In genomic region chr2:68193144-68193543, GRCh38 we compare ENCODE assay signal across 14 cellular contexts. TPM values are rescaled to one million over a fixed set of nuclear protein-coding genes. Genes with fewer than 3 reads are reported as not detected.
A peak's percentile ranks its signal among the peaks of the same experiment; 100 is the strongest.
DNase-seq lines count a peak whose midpoint lies in the region; ATAC-seq and TF ChIP-seq lines count a peak whose summit lies in the region.
"Had no signal": no experiment of that assay in that cellular context is flagged by ENCODE, and none has a peak within 500 bp of the region (broad histone marks: within the 10 kb centered on the region; RNA-seq: fewer than 3 reads in every experiment).

No MANE protein-coding gene starts in this region.

- H2AK5ac ChIP-seq in mesenchymal stem cell (ENCODE audit: low read length, severe bottlenecking) = no peak overlapping the region

- CTCF ChIA-PET in MCF 10A (lab: Yijun Ruan, JAX) = interaction anchor here (0.5 to 0.8 kb wide), 4 partner anchors 9 to 90 kb away, joined by 3 to 6 read pairs (median 4); no protein-coding TSS in a partner anchor

- no peak overlapping the region for H3K23ac ChIP-seq in mesenchymal stem cell (ENCODE audit: low read length in 2 of 2)

- H3K27ac Mint-ChIP-seq in MCF 10A (ENCODE audit: low read depth, unreplicated experiment) = peak overlapping the region; percentile 86
- peak overlapping the region; percentile 78 for H3K27ac Mint-ChIP-seq in activated naive CD8-positive, alpha-beta T cell treated with anti-CD3 and anti-CD28 coated beads, Interleukin-2, amount 50 U/mL, for 24 hours

- no peak overlapping the region for H4K91ac ChIP-seq in mesenchymal stem cell (ENCODE audit: low read length)

- peaks cover 43% of the 10 kb centered on the region for H3K4me1 Mint-ChIP-seq in MCF 10A (ENCODE audit: insufficient read depth, unreplicated experiment)
- peaks cover 64% of the 10 kb centered on the region for H3K4me1 Mint-ChIP-seq in activated naive CD8-positive, alpha-beta T cell treated with anti-CD3 and anti-CD28 coated beads, Interleukin-2, amount 50 U/mL, for 24 hours

- H3K14ac ChIP-seq in mesenchymal stem cell (ENCODE audit: low read length in 2 of 2) = no peak overlapping the region

- H3K36me3 ChIP-seq in breast epithelium (no peaks in the 10 kb centered on the region), mesenchymal stem cell (ENCODE audit: control insufficient read depth in 1 of 2, insufficient read depth in 2 of 2, low read depth in 1 of 2, low read length in 2 of 2) (no peaks in the 10 kb centered on the region)

- POLR2A ChIA-PET in MCF 10A (lab: Yijun Ruan, JAX) = interaction anchor here (0.6 to 4.9 kb wide), 5 partner anchors 23 to 87 kb away, joined by 3 to 54 read pairs (median 5); partner anchors contain the start of gene PPP3R1

- H2AFZ ChIP-seq in mesenchymal stem cell (ENCODE audit: low read depth, low read length) = no peak overlapping the region

- H2BK12ac ChIP-seq in mesenchymal stem cell (ENCODE audit: low read length in 2 of 2) = no peak overlapping the region

- intact Hi-C loops in MCF 10A (cut with micrococcal nuclease) = loop anchor here (5.0 kb wide), 1 partner anchor 36 kb away; the partner anchor contains the start of gene PNO1
- intact Hi-C loops in breast epithelium (cut with DNase I; ENCODE audit: low total_unique reads) = no loop called here

- peak overlapping the region; percentile 81 for H3K9ac ChIP-seq in mesenchymal stem cell (ENCODE audit: low read length)

- H2BK120ac ChIP-seq in mesenchymal stem cell (ENCODE audit: low read depth, low read length) = no peak overlapping the region

- H4K8ac ChIP-seq in mesenchymal stem cell (ENCODE audit: low read length) = no peak overlapping the region

- H3K4me3 ChIP-seq in breast epithelium (no peak overlapping the region), mesenchymal stem cell (ENCODE audit: insufficient read depth in 1 of 2, low read depth in 1 of 2, low read length in 2 of 2) (peak overlapping the region in 1 of 2 experiments; percentile 40)

- H3K18ac ChIP-seq in mesenchymal stem cell (ENCODE audit: low read depth in 1 of 2, low read length in 2 of 2) = no peak overlapping the region

- no peak overlapping the region for H2BK15ac ChIP-seq in mesenchymal stem cell (ENCODE audit: low read depth, poor library complexity, severe bottlenecking)

- DNase-seq in MCF 10A (ENCODE audit: unreplicated experiment) (no peak), breast epithelium (ENCODE audit: low spot score in 2 of 2) (no peak), mesenchymal stem cell (no peak), retina (no peak), hippocampal formation (lab: John Stamatoyannopoulos, UW) (no peak)
- no peak for DNase-seq in activated naive CD8-positive, alpha-beta T cell treated with anti-CD3 and anti-CD28 coated beads, Interleukin-2, amount 50 U/mL, for 24 hours
- DNase-seq in stimulated activated CD4-positive, alpha-beta T cell treated with anti-CD3 and anti-CD28 coated beads, Interleukin-4, amount 100 ng/mL, for 24 hours = no peak
- DNase-seq: caudate nucleus; kidney glomerular epithelial cell; MM.1S; NCI-H510A; stimulated activated CD4-positive, alpha-beta T cell treated with anti-CD3 and anti-CD28 coated beads, Interleukin-12 subunit alpha, Interleukin-12 subunit beta, amount 100 ng/mL, for 4 hours had no signal

- peaks cover 9% of the 10 kb centered on the region for H3K36me3 Mint-ChIP-seq in MCF 10A (ENCODE audit: insufficient read depth, unreplicated experiment)
- H3K36me3 Mint-ChIP-seq in activated naive CD8-positive, alpha-beta T cell treated with anti-CD3 and anti-CD28 coated beads, Interleukin-2, amount 50 U/mL, for 24 hours (ENCODE audit: low read depth) = peaks cover 4% of the 10 kb centered on the region

- H3K4me2 ChIP-seq in mesenchymal stem cell (ENCODE audit: low read length, poor library complexity, severe bottlenecking) = no peak overlapping the region

- ATAC-seq in activated naive CD8-positive, alpha-beta T cell treated with anti-CD3 and anti-CD28 coated beads, Interleukin-2, amount 50 U/mL, for 24 hours = peak; percentile 88
- ATAC-seq in GM19035 (IDR thresholded peaks at IDR 0.05; ENCODE audit: unreplicated experiment) = no peak
- ATAC-seq: Right ventricle myocardium inferior had no signal

- H3K9me3 ChIP-seq in breast epithelium = no peaks in the 10 kb centered on the region
- no peaks in the 10 kb centered on the region for H3K9me3 ChIP-seq in mesenchymal stem cell (ENCODE audit: control insufficient read depth, low read length)

- peaks cover 3% of the 10 kb centered on the region for H3K79me1 ChIP-seq in mesenchymal stem cell (replicated peaks; ENCODE audit: low read length, poor library complexity, severe bottlenecking)

- no peak overlapping the region for H3K4me3 Mint-ChIP-seq in MCF 10A (ENCODE audit: unreplicated experiment)
- H3K4me3 Mint-ChIP-seq in activated naive CD8-positive, alpha-beta T cell treated with anti-CD3 and anti-CD28 coated beads, Interleukin-2, amount 50 U/mL, for 24 hours = no peak overlapping the region

- no peak overlapping the region for H3K4ac ChIP-seq in mesenchymal stem cell (ENCODE audit: low read depth in 1 of 2, low read length in 2 of 2)

- TF ChIP-seq POLR2A in breast epithelium (IDR thresholded peaks at IDR 0.05) = no peak

- no peak overlapping the region for H2BK5ac ChIP-seq in mesenchymal stem cell (ENCODE audit: low read depth, low read length, poor library complexity, severe bottlenecking)

- H3K27ac ChIP-seq in breast epithelium (peak overlapping the region in 1 of 2 donors; percentile 23), mesenchymal stem cell (ENCODE audit: low read length, poor library complexity, severe bottlenecking) (no peak overlapping the region)

- H3K27me3 ChIP-seq in breast epithelium (no peaks in the 10 kb centered on the region), mesenchymal stem cell (ENCODE audit: control insufficient read depth in 1 of 2, insufficient read depth in 1 of 2, low read length in 2 of 2) (no peaks in the 10 kb centered on the region)

- H3K27me3 Mint-ChIP-seq in MCF 10A (ENCODE audit: insufficient read depth, unreplicated experiment) = no peaks in the 10 kb centered on the region
- H3K27me3 Mint-ChIP-seq in activated naive CD8-positive, alpha-beta T cell treated with anti-CD3 and anti-CD28 coated beads, Interleukin-2, amount 50 U/mL, for 24 hours = no peaks in the 10 kb centered on the region

- WGBS in mesenchymal stem cell = 94% methylated on average over 3 of the region's 3 CpGs

- H3K9me3 Mint-ChIP-seq in MCF 10A (ENCODE audit: unreplicated experiment) = no peaks in the 10 kb centered on the region
- no peaks in the 10 kb centered on the region for H3K9me3 Mint-ChIP-seq in activated naive CD8-positive, alpha-beta T cell treated with anti-CD3 and anti-CD28 coated beads, Interleukin-2, amount 50 U/mL, for 24 hours

- BruUV-seq in MCF 10A (replicated peaks; lab: Mats Ljungman, UMichigan) = no TSS peak

- no peak for TF ChIP-seq CTCF in MCF 10A (IDR thresholded peaks at IDR 0.05; ENCODE audit: unreplicated experiment)
- no peak for TF ChIP-seq CTCF in breast epithelium (IDR thresholded peaks at IDR 0.05)

- H3K4me1 ChIP-seq in breast epithelium = peaks cover 0 to 7% of the 10 kb centered on the region in 2 donors
- H3K4me1 ChIP-seq in mesenchymal stem cell (ENCODE audit: control insufficient read depth, insufficient read depth, low read depth, low read length) = no peaks in the 10 kb centered on the region

RNA-seq across cellular contexts. Expression of gene PNO1, which starts 35.5 kb away (rescaled TPM):
- total RNA-seq in MCF 10A (2022) = 27.9 and 35.0 TPM in 2 replicates
- 10 to 100 TPM; 15.4 to 29.5 (median 18.9) TPM for total RNA-seq in breast epithelium
- 15.0 TPM for polyA plus RNA-seq in mesenchymal stem cell (2013, experiment 1 of 2)
- polyA plus RNA-seq in mesenchymal stem cell (2013, experiment 2 of 2) = 13.8 TPM

RNA-seq across cellular contexts. Expression of gene PPP3R1, which starts 59.2 kb away (rescaled TPM):
- total RNA-seq in MCF 10A (2022) (50.9 and 54.6 TPM in 2 replicates), breast epithelium (10 to 100 TPM; 32.8 to 54.4 (median 34.1) TPM)
- 28.6 TPM for polyA plus RNA-seq in mesenchymal stem cell (2013, experiment 1 of 2)
- 29.2 TPM for polyA plus RNA-seq in mesenchymal stem cell (2013, experiment 2 of 2)
